ENCODE assay signal across 11 cellular contexts in genomic region chr9:76615149-76615548, GRCh38.
A peak's percentile ranks its signal among the peaks of the same experiment; 100 is the strongest.
DNase-seq lines count a peak whose midpoint lies in the region; ATAC-seq and TF ChIP-seq lines count a peak whose summit lies in the region.
"Had no signal": no experiment of that assay in that cellular context is flagged by ENCODE, and none has a peak within 500 bp of the region (broad histone marks: within the 10 kb centered on the region; RNA-seq: fewer than 3 reads in every experiment).

No MANE protein-coding gene starts in this region.

- H3K9me2 ChIP-seq in GM23338 (ENCODE audit: insufficient read depth) (no peaks in the 10 kb centered on the region), SK-N-SH (no peaks in the 10 kb centered on the region)

- no peaks in the 10 kb centered on the region for H3K36me3 ChIP-seq in GM23338 (ENCODE audit: insufficient read depth)
- H3K36me3 ChIP-seq in Peyer's patch: peaks cover 0 to 4% (median 0%) of the 10 kb centered on the region in 3 donors
- H3K36me3 ChIP-seq in smooth muscle cell (ENCODE audit: low read depth): no peaks in the 10 kb centered on the region
- H3K36me3 ChIP-seq in SK-N-SH (replicated peaks in 1 of 2; ENCODE audit: control insufficient read depth in 1 of 2, insufficient read depth in 2 of 2, low read length in 1 of 2): no peaks in the 10 kb centered on the region

- in situ Hi-C loops in G401 (cut with HindIII; ENCODE audit: low sequenced_read_pairs): no loop called here

- 19% methylated on average over 7 of the region's 7 CpGs for WGBS in smooth muscle cell (ENCODE audit: low lambda C conversion rate)
- 24% methylated on average over 7 of the region's 7 CpGs for WGBS in SK-N-SH (ENCODE audit: low lambda C conversion rate)

- ATAC-seq in GM23338: no peak
- ATAC-seq in left colon: peak; percentile 67
- ATAC-seq: GM12878 had no signal

- TF ChIP-seq POLR2A in Peyer's patch (IDR thresholded peaks at IDR 0.05): no peak

- no peaks in the 10 kb centered on the region for H3K9me3 Mint-ChIP-seq in GM23338

- no peak for TF ChIP-seq RAD21 in SK-N-SH (IDR thresholded peaks at IDR 0.05; ENCODE audit: low read length)

- H3K4me1 Mint-ChIP-seq in GM23338: peaks cover 4% of the 10 kb centered on the region; the same call in 2 of the 3 replicates

- H3K9ac ChIP-seq in smooth muscle cell (ENCODE audit: low read depth) (no peak overlapping the region), SK-N-SH (no peak overlapping the region)

- H3K4me3 ChIP-seq in GM23338: no peak overlapping the region
- H3K4me3 ChIP-seq in Peyer's patch: peak overlapping the region in 2 of 4 donors; percentile 13 to 25
- peak overlapping the region; percentile 29 for H3K4me3 ChIP-seq in smooth muscle cell
- no peak overlapping the region for H3K4me3 ChIP-seq in SK-N-SH (ENCODE audit: low read depth in 2 of 2, low read length in 1 of 2)
- H3K4me3 ChIP-seq: GM12878 had no signal

- TF ChIP-seq CTCF in GM23338 (conservative IDR thresholded peaks at IDR 0.05; ENCODE audit: low read depth in 2 of 2): no peak
- no peak for TF ChIP-seq CTCF in Peyer's patch (IDR thresholded peaks at IDR 0.05)
- TF ChIP-seq CTCF in smooth muscle cell (IDR thresholded peaks at IDR 0.05; ENCODE audit: borderline replicate concordance, insufficient read depth, poor library complexity, severe bottlenecking): no peak
- no peak for TF ChIP-seq CTCF in SK-N-SH (IDR thresholded peaks at IDR 0.05)

- H3K27me3 Mint-ChIP-seq in GM23338 (ENCODE audit: insufficient read depth, low read depth, poor library complexity): peaks cover 2% of the 10 kb centered on the region

- H2AFZ ChIP-seq in GM23338 (0 out of 2 replicates have a peak overlapping the region, but pooled peaks have one; percentile 25), smooth muscle cell (ENCODE audit: low read depth) (peak overlapping the region; percentile 4), SK-N-SH (ENCODE audit: low read depth) (no peak overlapping the region)

- POLR2A ChIA-PET in SK-N-SH (lab: Yijun Ruan, JAX): no interaction called here

- H3F3A ChIP-seq in GM23338 (replicated peaks; ENCODE audit: low read depth): no peaks in the 10 kb centered on the region
- peaks cover 7% of the 10 kb centered on the region for H3F3A ChIP-seq in smooth muscle cell (ENCODE audit: low read depth)
- H3F3A ChIP-seq in SK-N-SH (replicated peaks; ENCODE audit: insufficient read depth): no peaks in the 10 kb centered on the region

- no peaks in the 10 kb centered on the region for H3K9me3 ChIP-seq in Peyer's patch
- H3K9me3 ChIP-seq in smooth muscle cell (replicated peaks; ENCODE audit: low read depth): no peaks in the 10 kb centered on the region
- no peaks in the 10 kb centered on the region for H3K9me3 ChIP-seq in SK-N-SH

- no peak overlapping the region for H3K27ac Mint-ChIP-seq in GM23338

- H3K4me3 Mint-ChIP-seq in GM23338: no peak overlapping the region

- TF ChIP-seq EP300 in SK-N-SH (IDR thresholded peaks at IDR 0.05; ENCODE audit: borderline replicate concordance in 1 of 2, low read depth in 1 of 2, low read length in 1 of 2): no peak

- H3K4me2 ChIP-seq in GM23338: no peak overlapping the region
- H3K4me2 ChIP-seq in smooth muscle cell: peak overlapping the region; percentile 79
- H3K4me2 ChIP-seq in SK-N-SH: no peak overlapping the region

- no peaks in the 10 kb centered on the region for H3K36me3 Mint-ChIP-seq in GM23338 (ENCODE audit: low read depth)

- intact Hi-C loops in left colon (cut with DNase I, micrococcal nuclease): no loop called here

- H3K4me1 ChIP-seq in GM23338 (ENCODE audit: insufficient read depth) (no peaks in the 10 kb centered on the region), Peyer's patch (peaks cover 0 to 38% (median 3%) of the 10 kb centered on the region in 4 donors), smooth muscle cell (ENCODE audit: low read depth) (no peaks in the 10 kb centered on the region), SK-N-SH (ENCODE audit: control insufficient read depth in 1 of 2, insufficient read depth in 2 of 2, low read depth in 1 of 2, low read length in 1 of 2) (no peaks in the 10 kb centered on the region)

- H4K20me1 ChIP-seq in GM23338 (replicated peaks; ENCODE audit: insufficient read depth) (no peaks in the 10 kb centered on the region), smooth muscle cell (ENCODE audit: low read depth) (no peaks in the 10 kb centered on the region), SK-N-SH (ENCODE audit: insufficient read depth) (no peaks in the 10 kb centered on the region)

- DNase-seq in GM23338 (ENCODE audit: low spot score) (no peak), Peyer's patch (peak in 2 of 3 donors; percentile 51 to 54), left colon (peak in 1 of 2 donors; percentile 48), smooth muscle cell (lab: John Stamatoyannopoulos, UW; ENCODE audit: unreplicated experiment) (no peak), HCEC 1CT (no peak), G401 (ENCODE audit: low spot score) (no peak), SK-N-SH (no peak), NCI-H128 (lab: John Stamatoyannopoulos, UW; ENCODE audit: unreplicated experiment) (no peak)
- DNase-seq: effector memory CD4-positive, alpha-beta T cell; NCI-H1417 treated with DMSO at 0.1 percent for 48 hours had no signal

- CTCF ChIA-PET in SK-N-SH (lab: Yijun Ruan, JAX): interaction anchor here (1.2 kb wide), 1 partner anchor 195 kb away, joined by 3 read pairs; no protein-coding TSS in a partner anchor

- H3K27ac ChIP-seq in GM23338 (ENCODE audit: low read depth) (no peak overlapping the region), Peyer's patch (peak overlapping the region in 3 of 4 donors; percentile 27 to 77 (median 76)), smooth muscle cell (ENCODE audit: low read depth) (peak overlapping the region; percentile 24), SK-N-SH (ENCODE audit: low read depth in 2 of 2, low read length in 1 of 2) (no peak overlapping the region)

- H3K79me2 ChIP-seq in GM23338 (replicated peaks; ENCODE audit: insufficient read depth) (no peaks in the 10 kb centered on the region), smooth muscle cell (ENCODE audit: low read depth) (no peaks in the 10 kb centered on the region), SK-N-SH (ENCODE audit: insufficient read depth) (no peaks in the 10 kb centered on the region)

- H3K27me3 ChIP-seq in GM23338 (ENCODE audit: insufficient read depth) (no peaks in the 10 kb centered on the region), Peyer's patch (no peaks in the 10 kb centered on the region), smooth muscle cell (ENCODE audit: low read depth) (no peaks in the 10 kb centered on the region), SK-N-SH (ENCODE audit: insufficient read depth) (peaks cover 12% of the 10 kb centered on the region; the same call in 1 of the 2 replicates)

TF ChIP-seq in GM23338, 12 proteins besides CTCF, POLR2A, EP300 and RAD21 (continues in another document):
- no peak for TF ChIP-seq REST (IDR thresholded peaks at IDR 0.05; ENCODE audit: unreplicated experiment)
- no peak for TF ChIP-seq ZNF114 (CRISPR knock-in tag; IDR thresholded peaks at IDR 0.05)
- TF ChIP-seq STAT1 (IDR thresholded peaks at IDR 0.05; ENCODE audit: unreplicated experiment): no peak

TF ChIP-seq in SK-N-SH, 30 proteins besides CTCF, POLR2A, EP300 and RAD21:
- TF ChIP-seq, protein P1, sequence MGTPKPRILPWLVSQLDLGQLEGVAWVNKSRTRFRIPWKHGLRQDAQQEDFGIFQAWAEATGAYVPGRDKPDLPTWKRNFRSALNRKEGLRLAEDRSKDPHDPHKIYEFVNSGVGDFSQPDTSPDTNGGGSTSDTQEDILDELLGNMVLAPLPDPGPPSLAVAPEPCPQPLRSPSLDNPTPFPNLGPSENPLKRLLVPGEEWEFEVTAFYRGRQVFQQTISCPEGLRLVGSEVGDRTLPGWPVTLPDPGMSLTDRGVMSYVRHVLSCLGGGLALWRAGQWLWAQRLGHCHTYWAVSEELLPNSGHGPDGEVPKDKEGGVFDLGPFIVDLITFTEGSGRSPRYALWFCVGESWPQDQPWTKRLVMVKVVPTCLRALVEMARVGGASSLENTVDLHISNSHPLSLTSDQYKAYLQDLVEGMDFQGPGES (IDR thresholded peaks at IDR 0.05; ENCODE audit: low read depth, low read length): no peak
- TF ChIP-seq CHD2 (IDR thresholded peaks at IDR 0.05; ENCODE audit: low read length, partially characterized antibody) (no peak), FOXJ3 (CRISPR knock-in tag; IDR thresholded peaks at IDR 0.05) (no peak), GABPA (IDR thresholded peaks at IDR 0.05; ENCODE audit: low read depth) (no peak), RXRA (IDR thresholded peaks at IDR 0.05; ENCODE audit: borderline replicate concordance, low read depth) (no peak), RFX5 (IDR thresholded peaks at IDR 0.05; ENCODE audit: low read length) (no peak), FOSL2 (IDR thresholded peaks at IDR 0.05; ENCODE audit: borderline replicate concordance, low read depth) (no peak), MXI1 (IDR thresholded peaks at IDR 0.05; ENCODE audit: low read depth, low read length) (no peak), FOXM1 (IDR thresholded peaks at IDR 0.05; ENCODE audit: low read depth) (no peak), SMC3 (IDR thresholded peaks at IDR 0.05; ENCODE audit: low read depth, low read length) (no peak), USF2 (IDR thresholded peaks at IDR 0.05; ENCODE audit: borderline replicate concordance, low read depth, low read length) (no peak)
- TF ChIP-seq, protein P2, sequence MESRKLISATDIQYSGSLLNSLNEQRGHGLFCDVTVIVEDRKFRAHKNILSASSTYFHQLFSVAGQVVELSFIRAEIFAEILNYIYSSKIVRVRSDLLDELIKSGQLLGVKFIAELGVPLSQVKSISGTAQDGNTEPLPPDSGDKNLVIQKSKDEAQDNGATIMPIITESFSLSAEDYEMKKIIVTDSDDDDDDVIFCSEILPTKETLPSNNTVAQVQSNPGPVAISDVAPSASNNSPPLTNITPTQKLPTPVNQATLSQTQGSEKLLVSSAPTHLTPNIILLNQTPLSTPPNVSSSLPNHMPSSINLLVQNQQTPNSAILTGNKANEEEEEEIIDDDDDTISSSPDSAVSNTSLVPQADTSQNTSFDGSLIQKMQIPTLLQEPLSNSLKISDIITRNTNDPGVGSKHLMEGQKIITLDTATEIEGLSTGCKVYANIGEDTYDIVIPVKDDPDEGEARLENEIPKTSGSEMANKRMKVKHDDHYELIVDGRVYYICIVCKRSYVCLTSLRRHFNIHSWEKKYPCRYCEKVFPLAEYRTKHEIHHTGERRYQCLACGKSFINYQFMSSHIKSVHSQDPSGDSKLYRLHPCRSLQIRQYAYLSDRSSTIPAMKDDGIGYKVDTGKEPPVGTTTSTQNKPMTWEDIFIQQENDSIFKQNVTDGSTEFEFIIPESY (IDR thresholded peaks at IDR 0.05; ENCODE audit: borderline replicate concordance, low read depth): no peak

Comparison
In these comparisons a context has a peak if more than half of its experiments do, and no peak if none do; other contexts are left out.
1. DNase-seq: peak in Peyer's patch (2 of 3); none in GM23338 (single experiment), smooth muscle cell (single experiment), HCEC 1CT (single experiment), G401 (single experiment), SK-N-SH (single experiment) and NCI-H128 (single experiment).
2. H3K27ac ChIP-seq: peak in Peyer's patch (3 of 4) and smooth muscle cell (single experiment); none in GM23338 (single experiment) and SK-N-SH (0 of 2).